Comparison of ENCODE assay signal across 8 cellular contexts in the genomic region with DNA sequence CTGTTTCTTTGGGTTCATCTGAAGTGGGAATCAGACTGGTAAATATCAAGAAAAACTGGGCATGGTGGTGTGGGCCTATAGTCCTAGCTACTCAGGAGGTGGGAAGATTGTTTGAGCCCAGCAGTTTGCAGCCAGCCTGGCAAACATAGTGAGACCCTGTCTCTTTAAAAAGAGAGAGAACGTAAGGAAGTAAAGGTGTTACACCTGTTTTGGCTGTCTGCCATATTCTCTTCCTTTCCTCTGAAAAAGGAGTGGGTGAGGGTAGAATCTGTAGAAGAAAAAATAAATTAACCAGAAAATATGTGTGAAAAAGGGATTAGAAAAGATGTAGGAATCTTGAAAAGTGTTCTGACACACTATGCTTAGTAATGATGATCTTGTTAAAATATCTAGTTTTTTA. TPM values are rescaled to one million over a fixed set of nuclear protein-coding genes. Genes with fewer than 3 reads are reported as not detected.
DNase-seq lines count a peak whose midpoint lies in the region; ATAC-seq and TF ChIP-seq lines count a peak whose summit lies in the region.

No MANE protein-coding gene starts in this region.

- intact Hi-C loops in dorsolateral prefrontal cortex (cut with DNase I), result no loop called here

- peaks cover 57% of the 10 kb centered on the region for H3K4me1 Mint-ChIP-seq in nephron

- peaks cover 33 to 64% (median 40%) of the 10 kb centered on the region in 10 experiments for H3K4me1 ChIP-seq in BLaER1 treated with 17β-estradiol and CSF1 and Interleukin-3, amounts not matched to agents 10 nM and 100 nM

- no peaks in the 10 kb centered on the region for H3K9me3 ChIP-seq in BLaER1 treated with 17β-estradiol and CSF1 and Interleukin-3, amounts not matched to agents 10 nM and 100 nM (replicated peaks in 1 of 11)

- H3K27ac ChIP-seq in BLaER1 treated with 17β-estradiol and CSF1 and Interleukin-3, amounts not matched to agents 10 nM and 100 nM, result peak overlapping the region in 10 of 11 experiments; percentile 45 to 82 (median 72); a peak in 21 of 22 replicates
- H3K27ac ChIP-seq in dorsolateral prefrontal cortex, result peak overlapping the region in 53 of 59 donors; percentile 1 to 99 (median 65)

- no peak for TF ChIP-seq POLR2A in GM18505 (IDR thresholded peaks at IDR 0.05; ENCODE audit: borderline replicate concordance, extremely low read depth, insufficient read depth, insufficient read length)

- H4K20me1 ChIP-seq in BLaER1 treated with 17β-estradiol and CSF1 and Interleukin-3, amounts not matched to agents 10 nM and 100 nM, result peaks cover 11 to 96% (median 52%) of the 10 kb centered on the region in 11 experiments; a peak in 19 of 22 replicates

- H3K27ac Mint-ChIP-seq in nephron, result peak overlapping the region; percentile 91 to 95 (median 95)

- TF ChIP-seq RAD21 in Ishikawa (IDR thresholded peaks at IDR 0.05; ENCODE audit: low read depth), result no peak

- no peaks in the 10 kb centered on the region for H3K27me3 Mint-ChIP-seq in nephron (ENCODE audit: low read depth)

- peak overlapping the region in 10 of 11 experiments; percentile 55 to 79 (median 70); a peak in 19 of 22 replicates for H3K4me2 ChIP-seq in BLaER1 treated with 17β-estradiol and CSF1 and Interleukin-3, amounts not matched to agents 10 nM and 100 nM

- peaks cover 10% of the 10 kb centered on the region for H3K36me3 Mint-ChIP-seq in nephron (ENCODE audit: low read depth)

- H3K27me3 ChIP-seq in BLaER1 treated with 17β-estradiol and CSF1 and Interleukin-3, amounts not matched to agents 10 nM and 100 nM, result no peaks in the 10 kb centered on the region
- H3K27me3 ChIP-seq in dorsolateral prefrontal cortex, result no peaks in the 10 kb centered on the region

- H3K4me3 ChIP-seq in BLaER1 treated with 17β-estradiol and CSF1 and Interleukin-3, amounts not matched to agents 10 nM and 100 nM, result peak overlapping the region in 1 of 10 experiments; percentile 11; a peak in 1 of 20 replicates
- H3K4me3 ChIP-seq in dorsolateral prefrontal cortex, result peak overlapping the region in 23 of 59 donors; percentile 0 to 55 (median 22)

- no peak for TF ChIP-seq EP300 in Ishikawa (IDR thresholded peaks at IDR 0.05; ENCODE audit: borderline replicate concordance)

- H3K4me3 Mint-ChIP-seq in nephron, result peak overlapping the region; percentile 39 to 68 (median 43)

- TF ChIP-seq CTCF in dorsolateral prefrontal cortex (IDR thresholded peaks at IDR 0.05 in 54 of 56, conservative IDR thresholded peaks at IDR 0.05 in 2 of 56; ENCODE audit: low read depth in 1 of 56, partially characterized antibody in 56 of 56) (no peak), nephron (IDR thresholded peaks at IDR 0.05; ENCODE audit: unreplicated experiment in 3 of 3) (no peak)

- H3K9ac ChIP-seq in BLaER1 treated with 17β-estradiol and CSF1 and Interleukin-3, amounts not matched to agents 10 nM and 100 nM, result peak overlapping the region in 9 of 11 experiments; percentile 2 to 71 (median 56); a peak in 9 of 22 replicates

- DNase-seq in dorsolateral prefrontal cortex (no peak), DMS114 treated with DMSO at 0.1 percent for 48 hours (lab: John Stamatoyannopoulos, UW; ENCODE audit: unreplicated experiment) (no peak)

- no peaks in the 10 kb centered on the region for H3K9me3 Mint-ChIP-seq in nephron

- H3K36me3 ChIP-seq in BLaER1 treated with 17β-estradiol and CSF1 and Interleukin-3, amounts not matched to agents 10 nM and 100 nM, result peaks cover 15 to 83% (median 42%) of the 10 kb centered on the region in 11 experiments

- ATAC-seq in GM18505 (IDR thresholded peaks at IDR 0.05; ENCODE audit: unreplicated experiment) (no peak), GM19395 (IDR thresholded peaks at IDR 0.05; ENCODE audit: unreplicated experiment) (no peak), GM18519 (IDR thresholded peaks at IDR 0.05; ENCODE audit: low FRiP score, unreplicated experiment) (no peak)

TF ChIP-seq in Ishikawa, 13 proteins besides CTCF, POLR2A, EP300 and RAD21:
- peak; percentile 93 for TF ChIP-seq NFIC (IDR thresholded peaks at IDR 0.05)
- TF ChIP-seq YY1 (IDR thresholded peaks at IDR 0.05; ENCODE audit: low read depth), result no peak
- TF ChIP-seq, protein P1, sequence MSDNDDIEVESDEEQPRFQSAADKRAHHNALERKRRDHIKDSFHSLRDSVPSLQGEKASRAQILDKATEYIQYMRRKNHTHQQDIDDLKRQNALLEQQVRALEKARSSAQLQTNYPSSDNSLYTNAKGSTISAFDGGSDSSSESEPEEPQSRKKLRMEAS (IDR thresholded peaks at IDR 0.05), result 0 out of 2 replicates have a peak, but pooled peaks have one; percentile 23
TF ChIP-seq in Ishikawa: peak in this region for 2.

RNA-seq across cellular contexts. Expression of a gene that starts 20.0 kb away (rescaled TPM):
- total RNA-seq in dorsolateral prefrontal cortex, result 100 to 1,000 TPM; 172 to 665 (median 292) TPM

RNA-seq across cellular contexts. Expression of a gene that starts 29.8 kb away (rescaled TPM):
- 10 to 100 TPM; 45.9 to 78.9 (median 61.2) TPM for total RNA-seq in dorsolateral prefrontal cortex
